23 cellular contexts compared by ENCODE assay signal in the genomic region with DNA sequence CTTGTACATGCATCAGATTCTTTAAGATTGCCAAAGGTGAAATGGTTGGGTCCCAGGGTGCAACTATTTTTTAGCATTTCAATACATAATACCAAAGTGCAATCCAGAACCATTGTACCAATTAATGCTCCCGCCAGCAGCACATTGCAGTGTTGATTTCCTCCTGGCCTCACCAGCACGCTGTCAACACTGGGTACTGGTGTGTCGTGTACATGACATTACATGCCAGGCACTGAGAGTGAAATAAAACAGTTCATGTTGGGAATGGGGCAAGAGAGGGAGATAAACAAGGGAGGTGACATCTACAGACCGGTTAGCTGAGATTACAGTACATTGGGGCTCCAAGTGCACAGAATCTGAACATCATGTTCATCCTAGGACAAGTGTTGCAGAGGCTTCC.
"Had no signal": no experiment of that assay in that cellular context is flagged by ENCODE, and none has a peak within 500 bp of the region (broad histone marks: within the 10 kb centered on the region; RNA-seq: fewer than 3 reads in every experiment).

No MANE protein-coding gene starts in this region.

- ATAC-seq: effector memory CD8-positive, alpha-beta T cell; natural killer cell; stimulated activated memory B cell treated with anti-CD40 and anti-IgM and Interleukin-4, amounts not matched to agents 10 μg/mL and 1 μg/mL and 100 μg/mL, for 72 hours; stimulated activated naive CD8-positive, alpha-beta T cell treated with anti-CD3 and anti-CD28 coated beads, Interleukin-15, Interleukin-2, amounts not matched to agents 100 U/mL and 50 U/mL, for 24 hours had no signal

- H3K9me3 ChIP-seq: esophagus squamous epithelium, neutrophil, pancreas, thoracic aorta, tibial nerve, upper lobe of left lung, vagina had no signal

- H3K4me3 Mint-ChIP-seq: effector memory CD8-positive, alpha-beta T cell; memory B cell; natural killer cell; stimulated activated memory B cell treated with anti-CD40 and anti-IgM and Interleukin-4, amounts not matched to agents 10 μg/mL and 1 μg/mL and 100 μg/mL, for 72 hours had no signal

- H3K4me3 ChIP-seq: esophagus squamous epithelium, lung, pancreas, sigmoid colon, thoracic aorta, tibial nerve, upper lobe of left lung, vagina had no signal

- DNase-seq: cerebellar nuclear complex; cortex of kidney; effector memory CD8-positive, alpha-beta T cell; erythroblast; esophagus squamous epithelium; foreskin melanocyte; glutamatergic neuron; kidney; natural killer cell; pancreas; retina; sigmoid colon; stimulated activated CD4-positive, alpha-beta T cell treated with anti-CD3 and anti-CD28 coated beads, Interleukin-4, amount 100 ng/mL, for 4 hours; stimulated activated naive CD8-positive, alpha-beta T cell treated with anti-CD3 and anti-CD28 coated beads, Interleukin-15, Interleukin-2, amounts not matched to agents 100 U/mL and 50 U/mL, for 24 hours; substantia nigra; upper lobe of left lung had no signal

- H3K36me3 ChIP-seq: esophagus squamous epithelium, neutrophil, pancreas, sigmoid colon, thoracic aorta, upper lobe of left lung, vagina had no signal

- H3K27me3 ChIP-seq: esophagus squamous epithelium, pancreas, sigmoid colon, tibial nerve, upper lobe of left lung, vagina had no signal

- H3K27ac Mint-ChIP-seq: effector memory CD8-positive, alpha-beta T cell; memory B cell; natural killer cell; stimulated activated memory B cell treated with anti-CD40 and anti-IgM and Interleukin-4, amounts not matched to agents 10 μg/mL and 1 μg/mL and 100 μg/mL, for 72 hours had no signal

- H3K36me3 Mint-ChIP-seq: memory B cell, natural killer cell had no signal

- H3K4me1 Mint-ChIP-seq: memory B cell, natural killer cell had no signal

- H3K27ac ChIP-seq: neutrophil, pancreas, sigmoid colon, thoracic aorta, tibial nerve, upper lobe of left lung, vagina had no signal

- H3K9me3 Mint-ChIP-seq: effector memory CD8-positive, alpha-beta T cell; memory B cell; natural killer cell; stimulated activated memory B cell treated with anti-CD40 and anti-IgM and Interleukin-4, amounts not matched to agents 10 μg/mL and 1 μg/mL and 100 μg/mL, for 72 hours had no signal

- H3K4me1 ChIP-seq: pancreas, sigmoid colon, tibial nerve had no signal
